ENCODE assay signal across 23 cellular contexts in the genomic region with DNA sequence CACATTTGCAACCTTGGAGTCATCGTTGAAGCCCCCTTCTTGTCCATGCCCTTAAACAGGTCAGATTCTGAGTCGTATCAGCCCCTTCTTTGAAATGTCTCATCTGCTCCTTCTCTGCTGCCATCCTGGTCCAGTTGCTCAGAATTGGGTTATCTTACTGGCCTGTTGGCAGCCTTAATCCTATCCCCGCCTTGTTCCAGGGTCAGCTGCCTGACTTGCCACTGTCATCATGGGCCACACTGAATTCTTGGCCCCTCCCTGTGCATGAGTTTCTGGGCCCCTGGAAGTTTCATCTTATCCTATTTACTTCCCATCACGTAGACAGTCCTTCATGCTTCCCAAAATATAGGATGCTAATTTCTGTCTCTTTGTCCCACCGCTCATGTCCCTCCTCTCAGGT. TPM values are rescaled to one million over a fixed set of nuclear protein-coding genes. Genes with fewer than 3 reads are reported as not detected.
A peak's percentile ranks its signal among the peaks of the same experiment; 100 is the strongest.
DNase-seq lines count a peak whose midpoint lies in the region; ATAC-seq and TF ChIP-seq lines count a peak whose summit lies in the region.
"Had no signal": no experiment of that assay in that cellular context is flagged by ENCODE, and none has a peak within 500 bp of the region (broad histone marks: within the 10 kb centered on the region; RNA-seq: fewer than 3 reads in every experiment).

No MANE protein-coding gene starts in this region.

- H3K4me1 ChIP-seq in heart left ventricle = peaks cover 4 to 73% (median 48%) of the 10 kb centered on the region in 12 donors
- peaks cover 16 to 82% (median 26%) of the 10 kb centered on the region in 3 donors for H3K4me1 ChIP-seq in gastroesophageal sphincter
- H3K4me1 ChIP-seq in gastrocnemius medialis = peaks cover 63 to 69% of the 10 kb centered on the region in 2 donors
- H3K4me1 ChIP-seq in vagina = peaks cover 46% of the 10 kb centered on the region
- H3K4me1 ChIP-seq: neural progenitor cell had no signal

- in situ Hi-C loops in gastrocnemius medialis (cut with MboI; ENCODE audit: low sequenced_read_pairs in 4 of 4) = no loop called here

- TF ChIP-seq CTCF in heart left ventricle (IDR thresholded peaks at IDR 0.05) = no peak
- no peak for TF ChIP-seq CTCF in gastroesophageal sphincter (IDR thresholded peaks at IDR 0.05)
- TF ChIP-seq CTCF in gastrocnemius medialis (IDR thresholded peaks at IDR 0.05 in 4 of 5, conservative IDR thresholded peaks at IDR 0.05 in 1 of 5) = no peak
- no peak for TF ChIP-seq CTCF in vagina (IDR thresholded peaks at IDR 0.05)

- intact Hi-C loops in heart left ventricle (cut with DNase I) (loop anchor here in 1 of 10 donors (5.0 kb wide), 1 partner anchor 39 kb away; no protein-coding TSS in a partner anchor), left cardiac atrium (cut with DNase I) (loop anchor here in 1 of 2 donors (5.0 kb wide), 1 partner anchor 44 kb away; no protein-coding TSS in a partner anchor), gastrocnemius medialis (cut with DNase I; ENCODE audit: low total_unique reads) (no loop called here), vagina (cut with DNase I) (no loop called here)

- no peak for TF ChIP-seq POLR2A in heart left ventricle (IDR thresholded peaks at IDR 0.05)
- no peak for TF ChIP-seq POLR2A in gastroesophageal sphincter (IDR thresholded peaks at IDR 0.05)
- TF ChIP-seq POLR2A in gastrocnemius medialis (IDR thresholded peaks at IDR 0.05) = no peak
- TF ChIP-seq POLR2A in vagina (IDR thresholded peaks at IDR 0.05) = no peak

- 92 to 95% (median 94%) methylated on average over 5 of the region's 5 CpGs for WGBS in heart left ventricle, 4 donors
- WGBS in gastroesophageal sphincter (ENCODE audit: low coverage in 1 of 2), 2 donors = 96 to 98% methylated on average over 4 to 5 of the region's 5 CpGs

- peak overlapping the region in 11 of 12 donors; percentile 48 to 98 (median 86) for H3K27ac ChIP-seq in heart left ventricle
- H3K27ac ChIP-seq in gastroesophageal sphincter = peak overlapping the region; percentile 72 to 86 (median 82)
- peak overlapping the region; percentile 93 to 97 (median 95) for H3K27ac ChIP-seq in gastrocnemius medialis
- peak overlapping the region; percentile 87 for H3K27ac ChIP-seq in vagina
- H3K27ac ChIP-seq: neural progenitor cell had no signal

- no peak for TF ChIP-seq EP300 in gastroesophageal sphincter (IDR thresholded peaks at IDR 0.05)

- DNase-seq in heart left ventricle (no peak), left cardiac atrium (no peak), gastrocnemius medialis (peak in 1 of 2 donors; percentile 68), vagina (ENCODE audit: extremely low spot score in 2 of 2) (peak in 1 of 2 donors; percentile 19)
- DNase-seq in activated CD4-positive, CD25-positive, alpha-beta regulatory T cell (lab: John Stamatoyannopoulos, UW) = no peak
- DNase-seq: 8988T; activated CD4-positive, alpha-beta T cell treated with anti-CD3 and anti-CD28 coated beads, Interleukin-2, amount 50 U/mL, for 1 hour; activated CD8-positive, alpha-beta memory T cell treated with anti-CD3 and anti-CD28 coated beads, Interleukin-2, amount 50 U/mL, for 48 hours; DND-41; dorsolateral prefrontal cortex; kidney glomerular epithelial cell; NCI-H1694; NCI-H2227 treated with DMSO at 0.1 percent for 48 hours; NCI-H774; OCI-M1; SHP77 treated with DMSO at 0.1 percent for 48 hours; T-cell; thyroid gland had no signal

- ATAC-seq in heart left ventricle (no peak), left cardiac atrium (no peak), gastroesophageal sphincter (no peak), gastrocnemius medialis (peak; percentile 8 to 18), HG03378 (IDR thresholded peaks at IDR 0.05; ENCODE audit: unreplicated experiment) (no peak), HG03354 (IDR thresholded peaks at IDR 0.05; ENCODE audit: poor library complexity, severe bottlenecking, unreplicated experiment) (no peak)
- ATAC-seq: GM23338, T-cell had no signal

- no peaks in the 10 kb centered on the region for H3K36me3 ChIP-seq in heart left ventricle
- H3K36me3 ChIP-seq in gastroesophageal sphincter = no peaks in the 10 kb centered on the region
- no peaks in the 10 kb centered on the region for H3K36me3 ChIP-seq in gastrocnemius medialis
- H3K36me3 ChIP-seq in vagina = no peaks in the 10 kb centered on the region
- H3K36me3 ChIP-seq: neural progenitor cell, thyroid gland had no signal

- H3K4me3 ChIP-seq in heart left ventricle = no peak overlapping the region
- no peak overlapping the region for H3K4me3 ChIP-seq in gastroesophageal sphincter
- H3K4me3 ChIP-seq in gastrocnemius medialis = peak overlapping the region in 1 of 4 donors; percentile 20
- H3K4me3 ChIP-seq in vagina = no peak overlapping the region
- H3K4me3 ChIP-seq: dorsolateral prefrontal cortex, GM23338, neural progenitor cell, thyroid gland had no signal

- H3K9me3 ChIP-seq in heart left ventricle = no peaks in the 10 kb centered on the region
- H3K9me3 ChIP-seq in gastroesophageal sphincter = no peaks in the 10 kb centered on the region
- no peaks in the 10 kb centered on the region for H3K9me3 ChIP-seq in gastrocnemius medialis
- H3K9me3 ChIP-seq in vagina = no peaks in the 10 kb centered on the region
- H3K9me3 ChIP-seq: thyroid gland had no signal

- H3K27me3 ChIP-seq in heart left ventricle (no peaks in the 10 kb centered on the region), gastroesophageal sphincter (no peaks in the 10 kb centered on the region), gastrocnemius medialis (no peaks in the 10 kb centered on the region), vagina (no peaks in the 10 kb centered on the region)
- H3K27me3 ChIP-seq: dorsolateral prefrontal cortex, neural progenitor cell, thyroid gland had no signal

RNA-seq across cellular contexts. Expression of gene IRF2BP2, which starts 23.7 kb away (rescaled TPM):
- total RNA-seq in heart left ventricle (100 to 1,000 TPM in 4 of 9 donors, 10 to 100 TPM in 5; 76.7 to 126 (median 81.3) TPM), left cardiac atrium (100 to 1,000 TPM in 1 of 2 donors, 10 to 100 TPM in 1; 98.0 to 100 TPM), gastroesophageal sphincter (100 to 1,000 TPM in 3 of 4 donors, 10 to 100 TPM in 1; 70.1 to 107 (median 104) TPM), gastrocnemius medialis (10 to 100 TPM; 32.2 to 92.0 (median 52.2) TPM), vagina (72.9 TPM)
- 10 to 100 TPM; 36.1 to 77.4 TPM for polyA plus RNA-seq in heart left ventricle

Comparison
In these comparisons a context has a peak if more than half of its experiments do, and no peak if none do; other contexts are left out.
1. ATAC-seq: peak in gastrocnemius medialis (2 of 2); none in heart left ventricle (0 of 4), left cardiac atrium (0 of 2), gastroesophageal sphincter (single experiment), HG03378 (single experiment) and HG03354 (single experiment).
2. Peak in every context shown above with its lines, with median percentiles within 50 percentile points of each other: H3K27ac ChIP-seq.